Comparison of ENCODE assay signal across 1 cellular context in the genomic region with DNA sequence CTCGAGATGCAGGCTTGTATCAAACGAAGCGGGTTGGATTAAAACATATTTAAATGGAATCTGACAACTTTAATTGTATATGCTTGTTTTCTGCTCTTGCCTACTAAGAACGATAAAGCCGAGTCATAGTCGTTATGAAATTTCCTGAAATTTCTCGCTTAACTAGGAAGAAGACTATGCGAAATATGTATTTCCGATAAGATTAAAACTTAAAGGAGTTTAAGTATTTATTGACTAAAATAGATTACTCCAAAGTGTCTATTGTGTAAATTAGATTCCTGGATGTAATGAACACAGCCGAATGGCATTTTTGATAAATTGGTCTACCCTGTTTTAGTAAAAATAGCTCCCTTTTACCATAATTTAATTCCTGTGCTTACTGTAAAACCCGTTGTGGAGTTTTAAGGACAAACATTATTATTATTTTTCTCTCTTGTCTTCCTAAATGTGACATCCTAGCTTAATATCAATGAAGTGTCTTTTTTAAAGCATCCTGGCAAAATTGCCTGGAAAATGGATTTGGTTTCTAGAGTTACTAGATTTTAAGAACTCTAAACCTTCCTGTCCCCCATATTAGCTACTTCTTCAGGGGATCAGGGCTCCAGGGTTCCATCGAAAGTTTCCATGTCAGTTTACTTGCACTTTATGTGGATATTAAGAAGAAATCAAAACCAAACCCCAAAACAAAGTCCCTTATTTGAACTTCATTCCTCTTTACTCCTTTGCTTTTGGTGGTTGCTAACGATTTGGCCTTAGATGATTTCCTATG.
TF ChIP-seq lines count a peak whose summit lies in the region.

No MANE protein-coding gene starts in this region.

TF ChIP-seq in endothelial cell of umbilical vein, 7 proteins besides CTCF, POLR2A, EP300 and RAD21 (continued from another document):
- TF ChIP-seq, protein P1, sequence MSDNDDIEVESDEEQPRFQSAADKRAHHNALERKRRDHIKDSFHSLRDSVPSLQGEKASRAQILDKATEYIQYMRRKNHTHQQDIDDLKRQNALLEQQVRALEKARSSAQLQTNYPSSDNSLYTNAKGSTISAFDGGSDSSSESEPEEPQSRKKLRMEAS (IDR thresholded peaks at IDR 0.05; ENCODE audit: insufficient read depth, insufficient read length) = no peak
- TF ChIP-seq FOS (IDR thresholded peaks at IDR 0.05; ENCODE audit: borderline replicate concordance, insufficient read depth, low read length) (no peak), POLR2AphosphoS5 (IDR thresholded peaks at IDR 0.05; ENCODE audit: insufficient read depth, low read depth, low read length) (no peak), GATA2 (IDR thresholded peaks at IDR 0.05; ENCODE audit: insufficient read depth, insufficient read length, low read depth, low read length) (no peak), EZH2 (IDR thresholded peaks at IDR 0.05; ENCODE audit: borderline replicate concordance, low read depth, low read length, severe bottlenecking) (no peak), MYC (IDR thresholded peaks at IDR 0.05; ENCODE audit: low read depth, low read length) (no peak)
